In the genomic region with DNA sequence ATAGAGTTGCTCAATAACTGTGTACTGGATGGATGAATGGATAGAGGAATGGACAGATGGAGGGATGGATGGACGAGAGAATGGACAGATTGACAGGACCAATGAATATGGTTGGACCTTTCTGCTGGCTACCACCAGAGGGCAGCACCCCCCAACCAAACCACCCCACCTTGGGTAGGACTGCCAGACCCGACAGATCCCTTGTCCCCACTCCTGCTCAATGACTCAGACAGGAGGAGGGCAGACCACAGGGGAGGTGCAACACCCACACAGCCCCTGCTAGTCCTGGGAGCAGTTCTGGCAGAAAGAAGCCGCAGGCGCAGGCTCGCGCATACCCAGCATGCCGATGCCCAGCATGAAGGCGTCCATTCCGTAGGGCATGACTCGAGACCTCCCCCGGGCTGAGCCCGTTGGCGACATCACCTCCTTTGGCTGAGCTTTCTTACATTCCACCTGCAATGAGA, we compare ENCODE assay signal across 8 cellular contexts.
A peak's percentile ranks its signal among the peaks of the same experiment; 100 is the strongest.
DNase-seq lines count a peak whose midpoint lies in the region; ATAC-seq lines count a peak whose summit lies in the region.

No MANE protein-coding gene starts in this region.

- peak; percentile 98 for DNase-seq in ACHN
- DNase-seq in NCI-H345 treated with DMSO at 0.1 percent for 48 hours (lab: John Stamatoyannopoulos, UW; ENCODE audit: unreplicated experiment), result peak; percentile 19
- peak; percentile 78 for DNase-seq in activated CD4-positive, CD25-positive, alpha-beta regulatory T cell treated with anti-CD3 and anti-CD28 coated beads, Interleukin-2, amount 50 U/mL, for 72 hours
- DNase-seq in central memory CD4-positive, alpha-beta T cell, result peak; percentile 58
- peak; percentile 90 for DNase-seq in left kidney (ENCODE audit: low read depth, low spot score)
- peak; percentile 73 for DNase-seq in stimulated activated CD4-positive, alpha-beta T cell treated with anti-CD3 and anti-CD28 coated beads, Interleukin-2, amount 100 ng/mL, for 4 hours (ENCODE audit: low read depth)
- DNase-seq in NCI-H128 (lab: John Stamatoyannopoulos, UW; ENCODE audit: unreplicated experiment), result no peak

- peak; percentile 54 for ATAC-seq in GM19023 (IDR thresholded peaks at IDR 0.05; ENCODE audit: unreplicated experiment)

- in situ Hi-C loops in ACHN (cut with HindIII; ENCODE audit: low pct_ligation_motif_present, low pct_unique_long_range_greater_than_20kb, low sequenced_read_pairs), result no loop called here
